In genomic region chr5:143001764-143002351, GRCh38 we compare ENCODE assay signal across 8 cellular contexts.
DNase-seq lines count a peak whose midpoint lies in the region; ATAC-seq lines count a peak whose summit lies in the region.

No MANE protein-coding gene starts in this region.

- H3K27ac ChIP-seq in SK-N-MC, result peak overlapping the region; percentile 97
- peak overlapping the region; percentile 77 for H3K27ac ChIP-seq in effector memory CD4-positive, alpha-beta T cell (ENCODE audit: insufficient read depth, low read length, poor library complexity, severe bottlenecking)

- ATAC-seq in GM19395 (IDR thresholded peaks at IDR 0.05; ENCODE audit: unreplicated experiment), result peak; percentile 1

- no peaks in the 10 kb centered on the region for H3K27me3 ChIP-seq in effector memory CD4-positive, alpha-beta T cell (replicated peaks; ENCODE audit: control insufficient read depth, insufficient read depth, low read length, poor library complexity, severe bottlenecking)

- H3K4me1 ChIP-seq in effector memory CD4-positive, alpha-beta T cell (ENCODE audit: control insufficient read depth, insufficient read depth, low read length, poor library complexity, severe bottlenecking), result peaks cover 41% of the 10 kb centered on the region

- H3K4me3 ChIP-seq in SK-N-MC, result peak overlapping the region; percentile 61
- no peak overlapping the region for H3K4me3 ChIP-seq in effector memory CD4-positive, alpha-beta T cell (ENCODE audit: insufficient read depth, low read depth, low read length, poor library complexity, severe bottlenecking)
- no peak overlapping the region for H3K4me3 ChIP-seq in skeletal muscle cell (ENCODE audit: low read depth, low read length)

- H3K9me3 ChIP-seq in SK-N-MC (ENCODE audit: low read depth, low read length), result no peaks in the 10 kb centered on the region
- no peaks in the 10 kb centered on the region for H3K9me3 ChIP-seq in effector memory CD4-positive, alpha-beta T cell (ENCODE audit: control insufficient read depth, low read length)

- DNase-seq in SK-N-MC (ENCODE audit: low read depth, low spot score), result no peak
- DNase-seq in effector memory CD4-positive, alpha-beta T cell, result peak in 1 of 3 donors; percentile 14
- peak; percentile 47 for DNase-seq in skeletal muscle cell (ENCODE audit: low read depth)
- DNase-seq in NCI-H2107 treated with DMSO at 0.1 percent for 48 hours (lab: John Stamatoyannopoulos, UW; ENCODE audit: unreplicated experiment), result no peak
- DNase-seq in NCI-H510A treated with DMSO at 0.1 percent for 48 hours (lab: John Stamatoyannopoulos, UW), result no peak
- DNase-seq in NCI-H748 (lab: John Stamatoyannopoulos, UW; ENCODE audit: unreplicated experiment), result no peak
- no peak for DNase-seq in posterior vena cava (ENCODE audit: low spot score)

- no peaks in the 10 kb centered on the region for H3K36me3 ChIP-seq in SK-N-MC (ENCODE audit: insufficient read depth, low read length)
- no peaks in the 10 kb centered on the region for H3K36me3 ChIP-seq in effector memory CD4-positive, alpha-beta T cell (ENCODE audit: control insufficient read depth, insufficient read depth, low read length)

- intact Hi-C loops in posterior vena cava (cut with DNase I), result loop anchor here in 1 of 2 donors (5.0 kb wide), 1 partner anchor 690 kb away; no protein-coding TSS in a partner anchor

- H3K9ac ChIP-seq in SK-N-MC (ENCODE audit: insufficient read length), result peak overlapping the region; percentile 35
